ENCODE assay signal across 10 cellular contexts in the genomic region with DNA sequence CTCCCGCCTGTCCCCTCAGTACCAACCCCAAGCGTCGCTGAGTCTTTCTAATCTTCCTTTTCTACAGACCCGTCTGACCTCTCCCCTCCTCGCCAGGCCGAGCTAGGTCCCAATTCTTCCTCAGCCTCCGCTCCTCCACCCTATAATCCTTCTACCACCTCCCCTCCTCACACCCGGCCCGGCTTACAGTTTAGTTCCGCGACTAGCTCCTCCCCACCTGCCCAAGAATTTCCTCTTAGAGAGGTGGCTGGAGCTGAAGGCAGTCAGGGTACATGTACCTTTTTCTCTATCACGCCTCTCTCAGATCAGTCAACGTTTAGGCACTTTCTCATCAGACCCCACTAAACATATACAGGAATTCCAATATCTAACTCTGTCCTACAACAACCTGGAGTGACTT. TPM values are rescaled to one million over a fixed set of nuclear protein-coding genes. Genes with fewer than 3 reads are reported as not detected.
"Had no signal": no experiment of that assay in that cellular context is flagged by ENCODE, and none has a peak within 500 bp of the region (broad histone marks: within the 10 kb centered on the region; RNA-seq: fewer than 3 reads in every experiment).

No MANE protein-coding gene starts in this region.

RNA-seq across cellular contexts. Expression of a gene that starts 8.7 kb away (rescaled TPM):
- total RNA-seq: activated CD4-positive, alpha-beta T cell treated with anti-CD3 and anti-CD28 coated beads for 36 hours; activated CD8-positive, alpha-beta memory T cell treated with anti-CD3 and anti-CD28 coated beads for 36 hours; activated naive CD4-positive, alpha-beta T cell treated with anti-CD3 and anti-CD28 coated beads for 36 hours; activated T-helper 17 cell treated with anti-CD3 and anti-CD28 coated beads, Interleukin-2, amount 50 U/mL, for 72 hours; astrocyte; LHCN-M2; M059J; T-cell had no signal

RNA-seq across cellular contexts. Expression of a gene that starts 49.1 kb away (rescaled TPM):
- total RNA-seq: activated CD4-positive, alpha-beta memory T cell treated with anti-CD3 and anti-CD28 coated beads, Interleukin-2, amount 10 ng/mL, durations not matched to agents 7 days and 5 days; activated CD8-positive, alpha-beta memory T cell treated with anti-CD3 and anti-CD28 coated beads for 36 hours; activated naive CD4-positive, alpha-beta T cell treated with anti-CD3 and anti-CD28 coated beads for 36 hours; activated T-helper 17 cell treated with anti-CD3 and anti-CD28 coated beads, Interleukin-2, amount 50 U/mL, for 72 hours; LHCN-M2; M059J; Right ventricle myocardium inferior had no signal
